In the genomic region with DNA sequence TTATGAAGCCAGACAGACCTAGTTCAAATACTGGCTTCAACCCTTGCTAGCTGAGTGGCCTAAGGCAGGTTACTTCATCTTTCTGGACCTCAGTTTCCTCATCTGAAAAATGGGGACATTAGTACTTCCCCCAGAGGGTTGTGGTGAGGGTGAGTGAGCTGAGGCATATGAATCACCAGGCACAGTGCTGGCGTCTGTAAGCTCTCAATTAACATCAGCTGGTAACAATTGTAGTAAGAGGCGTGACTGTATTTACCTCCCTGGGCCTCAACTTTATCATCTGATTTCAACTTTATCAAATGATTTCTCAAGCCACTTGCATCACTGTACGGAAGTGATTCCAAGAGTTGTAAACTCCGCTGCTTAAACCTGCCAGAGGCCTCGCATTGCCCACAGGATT, we compare ENCODE assay signal across 1 cellular context.
TF ChIP-seq lines count a peak whose summit lies in the region.

No MANE protein-coding gene starts in this region.

TF ChIP-seq in HepG2, 621 proteins besides CTCF, POLR2A, EP300 and RAD21 (continued from another document):
- TF ChIP-seq, protein P1, sequence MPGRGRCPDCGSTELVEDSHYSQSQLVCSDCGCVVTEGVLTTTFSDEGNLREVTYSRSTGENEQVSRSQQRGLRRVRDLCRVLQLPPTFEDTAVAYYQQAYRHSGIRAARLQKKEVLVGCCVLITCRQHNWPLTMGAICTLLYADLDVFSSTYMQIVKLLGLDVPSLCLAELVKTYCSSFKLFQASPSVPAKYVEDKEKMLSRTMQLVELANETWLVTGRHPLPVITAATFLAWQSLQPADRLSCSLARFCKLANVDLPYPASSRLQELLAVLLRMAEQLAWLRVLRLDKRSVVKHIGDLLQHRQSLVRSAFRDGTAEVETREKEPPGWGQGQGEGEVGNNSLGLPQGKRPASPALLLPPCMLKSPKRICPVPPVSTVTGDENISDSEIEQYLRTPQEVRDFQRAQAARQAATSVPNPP (CRISPR knock-in tag; IDR thresholded peaks at IDR 0.05) = no peak
- TF ChIP-seq KMT2B (CRISPR knock-in tag; IDR thresholded peaks at IDR 0.05) = no peak
- TF ChIP-seq ZNF616 (CRISPR knock-in tag; IDR thresholded peaks at IDR 0.05; ENCODE audit: low read depth) = no peak
- no peak for TF ChIP-seq PHF5A (CRISPR knock-in tag; IDR thresholded peaks at IDR 0.05; ENCODE audit: low read depth, unreplicated experiment)
